12 cellular contexts compared by ENCODE assay signal in genomic region chr15:44666208-44667038, GRCh38. TPM values are rescaled to one million over a fixed set of nuclear protein-coding genes. Genes with fewer than 3 reads are reported as not detected.
DNase-seq lines count a peak whose midpoint lies in the region; ATAC-seq and TF ChIP-seq lines count a peak whose summit lies in the region.
"Had no signal": no experiment of that assay in that cellular context is flagged by ENCODE, and none has a peak within 500 bp of the region (broad histone marks: within the 10 kb centered on the region; RNA-seq: fewer than 3 reads in every experiment).

No MANE protein-coding gene starts in this region.

- ATAC-seq in GM21529 (IDR thresholded peaks at IDR 0.05; ENCODE audit: unreplicated experiment) (peak; percentile 27), HG03432 (IDR thresholded peaks at IDR 0.05; ENCODE audit: unreplicated experiment) (no peak)
- no peak for ATAC-seq in naive thymus-derived CD4-positive, alpha-beta T cell

- peak overlapping the region; percentile 49 for H3K4me3 ChIP-seq in GM12865 (ENCODE audit: low read depth, low read length)
- peak overlapping the region; percentile 21 for H3K4me3 ChIP-seq in naive thymus-derived CD4-positive, alpha-beta T cell (ENCODE audit: low read length)
- H3K4me3 ChIP-seq: suprapubic skin had no signal

- POLR2A ChIA-PET in naive thymus-derived CD4-positive, alpha-beta T cell (lab: Charles Lee): interaction anchor here (1.1 to 38.1 kb wide), 6 partner anchors 7 to 534 kb away, joined by 4 to 3822 read pairs (median 130); partner anchors contain the start of genes B2M, PATL2 and TRIM69
- POLR2A ChIA-PET in RWPE1 (lab: Yijun Ruan, JAX; ENCODE audit: low non-redundant PET): interaction anchor here (0.9 kb wide), 1 partner anchor 60 kb away, joined by 3 read pairs; no protein-coding TSS in a partner anchor

- H3K9me3 Mint-ChIP-seq in T-helper 1 cell treated with Interleukin-12 subunit alpha and Interleukin-12 subunit beta and Interleukin-4 antibody, amounts not matched to agents 30 μg/mL and 1 μg/mL, for 36 hours: no peaks in the 10 kb centered on the region
- H3K9me3 Mint-ChIP-seq in naive thymus-derived CD4-positive, alpha-beta T cell: no peaks in the 10 kb centered on the region
- no peaks in the 10 kb centered on the region for H3K9me3 Mint-ChIP-seq in osteocyte (ENCODE audit: unreplicated experiment)

- TF ChIP-seq CTCF in GM12865 (IDR thresholded peaks at IDR 0.05; ENCODE audit: insufficient read depth, low read depth, low read length, missing control alignments): no peak
- TF ChIP-seq CTCF in RWPE1 (conservative IDR thresholded peaks at IDR 0.05; ENCODE audit: low read depth): no peak
- no peak for TF ChIP-seq CTCF in osteocyte (IDR thresholded peaks at IDR 0.05)

- no peaks in the 10 kb centered on the region for H3K27me3 ChIP-seq in naive thymus-derived CD4-positive, alpha-beta T cell (ENCODE audit: control insufficient read depth in 2 of 2, insufficient read depth in 2 of 2, low read length in 2 of 2)
- H3K27me3 ChIP-seq: suprapubic skin had no signal

- H3K36me3 Mint-ChIP-seq in T-helper 1 cell treated with Interleukin-12 subunit alpha and Interleukin-12 subunit beta and Interleukin-4 antibody, amounts not matched to agents 30 μg/mL and 1 μg/mL, for 36 hours (ENCODE audit: low read depth): peaks cover 6% of the 10 kb centered on the region
- peaks cover 0 to 11% (median 0%) of the 10 kb centered on the region in 5 donors for H3K36me3 Mint-ChIP-seq in naive thymus-derived CD4-positive, alpha-beta T cell
- H3K36me3 Mint-ChIP-seq in osteocyte (ENCODE audit: unreplicated experiment): no peaks in the 10 kb centered on the region

- H3K36me3 ChIP-seq in naive thymus-derived CD4-positive, alpha-beta T cell (ENCODE audit: control insufficient read depth in 2 of 3, insufficient read depth in 3 of 3, low read length in 3 of 3): no peaks in the 10 kb centered on the region
- H3K36me3 ChIP-seq: suprapubic skin had no signal

- intact Hi-C loops in naive thymus-derived CD4-positive, alpha-beta T cell (cut with micrococcal nuclease): loop anchor here (1.0 to 10.0 kb wide), 2 partner anchors 11 to 242 kb away; partner anchors contain the start of gene CTDSPL2 (in 1 of the 2)

- H3K27ac ChIP-seq in naive thymus-derived CD4-positive, alpha-beta T cell (ENCODE audit: low read depth, low read length): peak overlapping the region; percentile 91
- H3K27ac ChIP-seq in RWPE1: no peak overlapping the region
- H3K27ac ChIP-seq: suprapubic skin had no signal

- CTCF ChIA-PET in naive thymus-derived CD4-positive, alpha-beta T cell (lab: Charles Lee): interaction anchor here (0.6 to 8.4 kb wide), 7 partner anchors 9 to 120 kb away, joined by 3 to 235 read pairs (median 14); partner anchors contain the start of genes B2M, PATL2 and TRIM69
- CTCF ChIA-PET in RWPE1 (lab: Yijun Ruan, JAX): interaction anchor here (1.2 kb wide), 1 partner anchor 72 kb away, joined by 6 read pairs; no protein-coding TSS in a partner anchor

- no peaks in the 10 kb centered on the region for H3K27me3 Mint-ChIP-seq in T-helper 1 cell treated with Interleukin-12 subunit alpha and Interleukin-12 subunit beta and Interleukin-4 antibody, amounts not matched to agents 30 μg/mL and 1 μg/mL, for 36 hours (ENCODE audit: low read depth)
- H3K27me3 Mint-ChIP-seq in naive thymus-derived CD4-positive, alpha-beta T cell: no peaks in the 10 kb centered on the region
- peaks cover 17% of the 10 kb centered on the region for H3K27me3 Mint-ChIP-seq in osteocyte (ENCODE audit: unreplicated experiment)

- DNase-seq in GM12865 (ENCODE audit: low read depth) (peak; percentile 61), RWPE1 (ENCODE audit: low spot score) (no peak), middle frontal gyrus (ENCODE audit: extremely low spot score, low spot score) (no peak), osteocyte (ENCODE audit: extremely low spot score, unreplicated experiment) (no peak)
- peak in 6 of 9 donors; percentile 29 to 57 (median 35) for DNase-seq in naive thymus-derived CD4-positive, alpha-beta T cell
- DNase-seq: DND-41; effector CD4-positive, alpha-beta T cell; NCI-H446 treated with DMSO at 0.1 percent for 48 hours had no signal

- peak overlapping the region; percentile 90 for H3K27ac Mint-ChIP-seq in T-helper 1 cell treated with Interleukin-12 subunit alpha and Interleukin-12 subunit beta and Interleukin-4 antibody, amounts not matched to agents 30 μg/mL and 1 μg/mL, for 36 hours
- H3K27ac Mint-ChIP-seq in naive thymus-derived CD4-positive, alpha-beta T cell: peak overlapping the region; percentile 83 to 99 (median 95)
- H3K27ac Mint-ChIP-seq in osteocyte (ENCODE audit: unreplicated experiment): no peak overlapping the region

- H3K9me3 ChIP-seq in naive thymus-derived CD4-positive, alpha-beta T cell (ENCODE audit: control insufficient read depth in 2 of 3, low read length in 3 of 3): no peaks in the 10 kb centered on the region
- H3K9me3 ChIP-seq: suprapubic skin had no signal

- H3K4me3 Mint-ChIP-seq in T-helper 1 cell treated with Interleukin-12 subunit alpha and Interleukin-12 subunit beta and Interleukin-4 antibody, amounts not matched to agents 30 μg/mL and 1 μg/mL, for 36 hours: peak overlapping the region; percentile 77
- peak overlapping the region; percentile 68 to 87 (median 80) for H3K4me3 Mint-ChIP-seq in naive thymus-derived CD4-positive, alpha-beta T cell
- no peak overlapping the region for H3K4me3 Mint-ChIP-seq in osteocyte (ENCODE audit: unreplicated experiment)

- H3K4me1 ChIP-seq in naive thymus-derived CD4-positive, alpha-beta T cell (ENCODE audit: control insufficient read depth in 2 of 2, insufficient read depth in 2 of 2, low read length in 2 of 2): peaks cover 42 to 80% of the 10 kb centered on the region in 2 donors

- peaks cover 71% of the 10 kb centered on the region for H3K4me1 Mint-ChIP-seq in T-helper 1 cell treated with Interleukin-12 subunit alpha and Interleukin-12 subunit beta and Interleukin-4 antibody, amounts not matched to agents 30 μg/mL and 1 μg/mL, for 36 hours (ENCODE audit: low read depth)
- peaks cover 55 to 88% (median 78%) of the 10 kb centered on the region in 7 donors for H3K4me1 Mint-ChIP-seq in naive thymus-derived CD4-positive, alpha-beta T cell
- peaks cover 15% of the 10 kb centered on the region for H3K4me1 Mint-ChIP-seq in osteocyte (ENCODE audit: unreplicated experiment)

RNA-seq across cellular contexts. Expression of gene SPG11, which starts 3.0 kb away (rescaled TPM):
- 100 to 1,000 TPM in 4 of 5 experiments, 10 to 100 TPM in 1; 92.2 to 137 (median 131) TPM for total RNA-seq in naive thymus-derived CD4-positive, alpha-beta T cell
- polyA plus RNA-seq in naive thymus-derived CD4-positive, alpha-beta T cell: 10 to 100 TPM; 26.1 to 32.1 TPM
- total RNA-seq in osteocyte: 58.1 and 79.1 TPM in 2 replicates

RNA-seq across cellular contexts. Expression of gene PATL2, which starts 44.7 kb away (rescaled TPM):
- 10 to 100 TPM; 37.4 to 83.8 (median 71.3) TPM for total RNA-seq in naive thymus-derived CD4-positive, alpha-beta T cell
- 10 to 100 TPM; 11.4 to 17.3 TPM for polyA plus RNA-seq in naive thymus-derived CD4-positive, alpha-beta T cell
- total RNA-seq in osteocyte: 0.24 and 0.40 TPM in 2 replicates

RNA-seq across cellular contexts. Expression of gene B2M, which starts 44.9 kb away (rescaled TPM):
- total RNA-seq in naive thymus-derived CD4-positive, alpha-beta T cell: 1,000 to 10,000 TPM; 4,325 to 8,698 (median 6,221) TPM
- polyA plus RNA-seq in naive thymus-derived CD4-positive, alpha-beta T cell: over 10,000 TPM; 23,113 to 34,374 TPM
- 1,535 and 1,733 TPM in 2 replicates for total RNA-seq in osteocyte

Comparison
In these comparisons a context has a peak if more than half of its experiments do, and no peak if none do; other contexts are left out.
1. DNase-seq: peak in GM12865 (single experiment) and naive thymus-derived CD4-positive, alpha-beta T cell (6 of 9); none in RWPE1 (single experiment), middle frontal gyrus (single experiment) and osteocyte (single experiment).
2. RNA of gene PATL2, which starts 44.7 kb away (total RNA-seq): 37.4 to 83.8 TPM in naive thymus-derived CD4-positive, alpha-beta T cell; 0.24 to 0.40 TPM in osteocyte; every median in the first group is over 10 times any median in the second.